Comparison of ENCODE assay signal across 30 cellular contexts in the genomic region with DNA sequence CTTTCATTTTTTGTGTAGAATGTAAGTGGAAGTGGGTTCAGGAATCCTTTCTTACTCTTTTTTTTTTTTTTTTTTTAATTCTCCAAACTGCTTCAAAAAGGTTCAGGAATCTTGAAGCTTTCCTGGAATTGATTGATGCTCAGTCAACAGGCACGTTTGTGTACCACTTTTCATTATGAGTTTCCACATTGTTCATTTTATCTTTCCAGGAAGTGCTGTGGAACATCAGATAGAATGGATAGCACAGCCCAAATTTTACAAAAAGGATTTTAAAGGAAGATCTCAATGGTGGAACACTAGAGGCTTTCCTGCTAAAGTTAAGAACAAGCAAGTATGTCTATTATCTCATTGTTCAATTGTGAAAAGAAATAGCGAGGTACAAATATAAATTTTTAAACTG. TPM values are rescaled to one million over a fixed set of nuclear protein-coding genes. Genes with fewer than 3 reads are reported as not detected.
A peak's percentile ranks its signal among the peaks of the same experiment; 100 is the strongest.
DNase-seq lines count a peak whose midpoint lies in the region; ATAC-seq, FAIRE-seq and TF ChIP-seq lines count a peak whose summit lies in the region.
"Had no signal": no experiment of that assay in that cellular context is flagged by ENCODE, and none has a peak within 500 bp of the region (broad histone marks: within the 10 kb centered on the region; RNA-seq: fewer than 3 reads in every experiment).

No MANE protein-coding gene starts in this region.

- TF ChIP-seq RAD21 in K562 (CRISPR knock-in tag; conservative IDR thresholded peaks at IDR 0.05 in 1 of 2, IDR thresholded peaks at IDR 0.05 in 1 of 2): no peak

- H3K27ac Mint-ChIP-seq in T-helper 2 cell treated with Interferon-gamma antibody and Interleukin-4, amounts not matched to agents 5 μg/mL and 100 μg/mL, for 36 hours: peak overlapping the region; percentile 2
- H3K27ac Mint-ChIP-seq in IgD-negative memory B cell (peak overlapping the region in 2 of 3 donors; percentile 19 to 99), neural crest cell (ENCODE audit: unreplicated experiment) (no peak overlapping the region)
- H3K27ac Mint-ChIP-seq: stimulated activated effector memory CD8-positive, alpha-beta T cell treated with anti-CD3 and anti-CD28 coated beads, Interleukin-12 subunit alpha, Interleukin-12 subunit beta, amount 100 ng/mL, for 72 hours had no signal

- no peaks in the 10 kb centered on the region for H3K27me3 ChIP-seq in K562 (ENCODE audit: control insufficient read depth in 2 of 2, insufficient read depth in 2 of 2, low read length in 2 of 2)
- H3K27me3 ChIP-seq: testis, uterus had no signal

- in situ Hi-C loops in K562 (cut with MboI): no loop called here

- H2AFZ ChIP-seq in K562 (ENCODE audit: low read depth, low read length): peak overlapping the region; percentile 61

- peaks cover 34% of the 10 kb centered on the region for H3K79me2 ChIP-seq in K562 (ENCODE audit: control insufficient read depth, insufficient read depth, low read length)

- ATAC-seq in K562 (no peak), HG03039 (IDR thresholded peaks at IDR 0.05; ENCODE audit: unreplicated experiment) (no peak)
- ATAC-seq: Panc1; sciatic nerve; stimulated activated effector memory CD8-positive, alpha-beta T cell treated with anti-CD3 and anti-CD28 coated beads, Interleukin-12 subunit alpha, Interleukin-12 subunit beta, amount 100 ng/mL, for 72 hours had no signal

- 0 out of 2 replicates have a peak, but pooled peaks cover 7% of the 10 kb centered on the region for H4K20me1 ChIP-seq in K562 (replicated peaks; ENCODE audit: control insufficient read depth, insufficient read depth, low read length)

- H3K36me3 ChIP-seq in K562 (ENCODE audit: control insufficient read depth, insufficient read depth, low read length): peaks cover 23% of the 10 kb centered on the region
- H3K36me3 ChIP-seq: uterus had no signal

- WGBS in K562 (ENCODE audit: insufficient coverage, low coverage, missing lambda C conversion rate): 33% methylated on average over 2 of the region's 2 CpGs

- no peaks in the 10 kb centered on the region for H3K9me1 ChIP-seq in K562 (ENCODE audit: control insufficient read depth, insufficient read depth, low read length)

- TF ChIP-seq CTCF in K562 (IDR thresholded peaks at IDR 0.05 in 2 of 3, conservative IDR thresholded peaks at IDR 0.05 in 1 of 3; ENCODE audit: insufficient read depth in 2 of 3, low read depth in 1 of 3, low read length in 3 of 3): no peak
- TF ChIP-seq CTCF in neural crest cell (conservative IDR thresholded peaks at IDR 0.05): no peak

- no peak overlapping the region for H3K4me2 ChIP-seq in K562 (ENCODE audit: insufficient read depth, low read length)

- TF ChIP-seq EP300 in K562 (IDR thresholded peaks at IDR 0.05; ENCODE audit: low read length): no peak

- no peaks in the 10 kb centered on the region for H3K9me3 ChIP-seq in K562 (replicated peaks; ENCODE audit: control insufficient read depth, insufficient read depth, low read depth, low read length)
- H3K9me3 ChIP-seq: testis, uterus had no signal

- peaks cover 22% of the 10 kb centered on the region for H3K4me1 Mint-ChIP-seq in T-helper 2 cell treated with Interferon-gamma antibody and Interleukin-4, amounts not matched to agents 5 μg/mL and 100 μg/mL, for 36 hours (ENCODE audit: low read depth)
- H3K4me1 Mint-ChIP-seq in IgD-negative memory B cell: peaks cover 11 to 19% (median 18%) of the 10 kb centered on the region in 3 donors
- H3K4me1 Mint-ChIP-seq in neural crest cell: peaks cover 26% of the 10 kb centered on the region

- peak overlapping the region in 1 of 2 experiments; percentile 72; a peak in 1 of 4 replicates for H3K9ac ChIP-seq in K562 (ENCODE audit: insufficient read depth in 1 of 2, low read depth in 2 of 2, low read length in 2 of 2)

- intact Hi-C loops in K562 (cut with micrococcal nuclease): no loop called here

- CTCF ChIA-PET in K562 (lab: Yijun Ruan, JAX; ENCODE audit: low intra/inter-chr PET ratio): interaction anchor here (0.6 kb wide), 1 partner anchor 678 kb away, joined by 8 read pairs; no protein-coding TSS in a partner anchor

- no peaks in the 10 kb centered on the region for H3K9me3 Mint-ChIP-seq in T-helper 2 cell treated with Interferon-gamma antibody and Interleukin-4, amounts not matched to agents 5 μg/mL and 100 μg/mL, for 36 hours
- H3K9me3 Mint-ChIP-seq in IgD-negative memory B cell: no peaks in the 10 kb centered on the region
- no peaks in the 10 kb centered on the region for H3K9me3 Mint-ChIP-seq in neural crest cell
- H3K9me3 Mint-ChIP-seq: CD4-positive, CD25-positive, alpha-beta regulatory T cell; stimulated activated effector memory CD8-positive, alpha-beta T cell treated with anti-CD3 and anti-CD28 coated beads, Interleukin-12 subunit alpha, Interleukin-12 subunit beta, amount 100 ng/mL, for 72 hours had no signal

- DNase-seq in T-helper 2 cell treated with Interferon-gamma antibody and Interleukin-4, amounts not matched to agents 5 μg/mL and 100 μg/mL, for 36 hours (ENCODE audit: low spot score): no peak
- DNase-seq in T-helper 2 cell: no peak
- no peak for DNase-seq in K562 (ENCODE audit: extremely low read depth in 1 of 4, low spot score in 3 of 4)
- no peak for DNase-seq in neural crest cell (ENCODE audit: low read depth, low spot score)
- DNase-seq in RCC 7860 (ENCODE audit: low spot score): no peak
- no peak for DNase-seq in SW 1271 (lab: John Stamatoyannopoulos, UW)
- DNase-seq: 8988T; activated CD4-positive, alpha-beta T cell treated with anti-CD3 and anti-CD28 coated beads for 1 hour; activated CD8-positive, alpha-beta memory T cell treated with anti-CD3 and anti-CD28 coated beads for 24 hours; activated naive CD4-positive, alpha-beta T cell treated with Interleukin-2 at 50 U/mL for 16 hours; CD4-positive, CD25-positive, alpha-beta regulatory T cell; glutamatergic neuron; NCI-H1048; NCI-H187 treated with DMSO at 0.1 percent for 48 hours; NCI-H2171 treated with DMSO at 0.1 percent for 48 hours; NCI-H524; NK-92 treated with Interleukin-12 subunit alpha and Interleukin-12 subunit beta, amount 100 ng/mL, for 24 hours; SIG-M5; stimulated activated CD4-positive, alpha-beta T cell treated with anti-CD3 and anti-CD28 coated beads, Interleukin-4, amount 100 ng/mL, for 24 hours; testis had no signal

- peaks cover 28% of the 10 kb centered on the region for H3K36me3 Mint-ChIP-seq in T-helper 2 cell treated with Interferon-gamma antibody and Interleukin-4, amounts not matched to agents 5 μg/mL and 100 μg/mL, for 36 hours (ENCODE audit: low read depth)
- H3K36me3 Mint-ChIP-seq in IgD-negative memory B cell: peaks cover 3% of the 10 kb centered on the region
- peaks cover 12% of the 10 kb centered on the region for H3K36me3 Mint-ChIP-seq in neural crest cell (ENCODE audit: low read depth)

- POLR2A ChIA-PET in K562 (lab: Yijun Ruan, JAX): interaction anchor here (0.6 to 4.3 kb wide), 3 partner anchors 9 to 312 kb away, joined by 3 to 44 read pairs (median 4); a partner anchor contains a TSS

- H3K27me3 Mint-ChIP-seq in T-helper 2 cell treated with Interferon-gamma antibody and Interleukin-4, amounts not matched to agents 5 μg/mL and 100 μg/mL, for 36 hours (ENCODE audit: low read depth): no peaks in the 10 kb centered on the region
- H3K27me3 Mint-ChIP-seq in IgD-negative memory B cell: no peaks in the 10 kb centered on the region
- H3K27me3 Mint-ChIP-seq in neural crest cell (ENCODE audit: low read depth): peaks cover 7% of the 10 kb centered on the region

- H3K4me3 Mint-ChIP-seq in T-helper 2 cell treated with Interferon-gamma antibody and Interleukin-4, amounts not matched to agents 5 μg/mL and 100 μg/mL, for 36 hours: no peak overlapping the region
- H3K4me3 Mint-ChIP-seq in IgD-negative memory B cell (peak overlapping the region in 2 of 4 donors; percentile 22 to 54), neural crest cell (peak overlapping the region; percentile 57)

- no peak for FAIRE-seq in K562 (lab: Jason Lieb, UNC)
- no peak for FAIRE-seq in RCC 7860 (lab: Jason Lieb, UNC)
- FAIRE-seq: bronchial epithelial cell, GM12891, keratinocyte had no signal

- H3K27ac ChIP-seq in K562 (ENCODE audit: extremely low read depth, low read depth, low read length): peak overlapping the region; percentile 96; the same call in 2 of the 3 replicates
- H3K27ac ChIP-seq: epithelial cell of prostate, uterus had no signal

- BruUV-seq in K562 (replicated peaks; lab: Mats Ljungman, UMichigan): no TSS peak

- peaks cover 35 to 68% of the 10 kb centered on the region in 2 experiments for H3K4me1 ChIP-seq in K562 (replicated peaks in 1 of 2; ENCODE audit: control insufficient read depth in 2 of 2, insufficient read depth in 2 of 2, low read length in 2 of 2)

- H3K4me3 ChIP-seq in K562: no peak overlapping the region
- H3K4me3 ChIP-seq: testis, uterus had no signal

- TF ChIP-seq POLR2A in K562 (conservative IDR thresholded peaks at IDR 0.05): no peak

RNA-seq across cellular contexts. Expression of a gene that starts 1.9 kb away (rescaled TPM):
- polyA plus RNA-seq in IgD-negative memory B cell: 39.3 TPM
- 18.9 and 64.5 TPM in 2 replicates for total RNA-seq in K562 (2011; cell fraction: chromatin; rRNA removed; ENCODE audit: low replicate concordance)
- total RNA-seq in K562 (2011; cell fraction: nucleolus; rRNA removed): 109 and 128 TPM in 2 replicates
- 45.6 and 53.0 TPM in 2 replicates for total RNA-seq in K562 (2011; cell fraction: nucleoplasm; rRNA removed)
- 127 and 152 TPM in 2 replicates for total RNA-seq in K562 (2014; rRNA removed)
- total RNA-seq in K562 (2014; rRNA removed; fragmentation: Illumina TruSeq; extraction: Trizol): 18.9 and 25.9 TPM in 2 replicates
- total RNA-seq in K562 (2015; rRNA removed; fragmentation: Illumina TruSeq; extraction: Trizol): 44.9 and 47.9 TPM in 2 replicates
- total RNA-seq in K562 (2021): 124 and 135 TPM in 2 replicates
- 28.2 and 31.7 TPM in 2 replicates for polyA plus RNA-seq in K562 (2011; rRNA removed)
- polyA plus RNA-seq in K562 (2011; cell fraction: cytosol; rRNA removed): 38.6 and 141 TPM in 2 replicates
- polyA plus RNA-seq in K562 (2011; cell fraction: nucleus; rRNA removed): 136 and 297 TPM in 2 replicates
- 70.7 and 78.6 TPM in 2 replicates for polyA plus RNA-seq in K562 (2012)
- 19.4 and 33.7 TPM in 2 replicates for polyA plus RNA-seq in K562 (2014; fragmentation: Illumina TruSeq; extraction: Trizol)
- polyA plus RNA-seq in K562 (2014; fragmentation: Nextera tagmentation; extraction: Ambion mirVana): 1 to 10 TPM; 2.9 to 5.9 TPM
- polyA plus RNA-seq in K562 (2014; rRNA removed): 153 and 185 TPM in 2 replicates
- 2.2 and 5.8 TPM in 2 replicates for polyA minus RNA-seq in K562 (2011; rRNA and poly(A)+ RNA removed)
- 13.8 and 18.6 TPM in 2 replicates for polyA minus RNA-seq in K562 (2011; cell fraction: cytosol; rRNA and poly(A)+ RNA removed)
- polyA minus RNA-seq in K562 (2011; cell fraction: nucleus; rRNA and poly(A)+ RNA removed): 16.7 and 26.0 TPM in 2 replicates
- 39.5 and 42.1 TPM in 2 replicates for total RNA-seq in neural crest cell

RNA-seq across cellular contexts. Expression of a gene that starts 8.5 kb away (rescaled TPM):
- 19.8 TPM for polyA plus RNA-seq in IgD-negative memory B cell
- 33.3 and 101 TPM in 2 replicates for total RNA-seq in K562 (2011; cell fraction: chromatin; rRNA removed; ENCODE audit: low replicate concordance)
- 57.9 and 76.5 TPM in 2 replicates for total RNA-seq in K562 (2011; cell fraction: nucleolus; rRNA removed)
- 40.2 and 43.9 TPM in 2 replicates for total RNA-seq in K562 (2011; cell fraction: nucleoplasm; rRNA removed)
- 50.6 and 65.4 TPM in 2 replicates for total RNA-seq in K562 (2014; rRNA removed)
- 24.9 and 29.5 TPM in 2 replicates for total RNA-seq in K562 (2014; rRNA removed; fragmentation: Illumina TruSeq; extraction: Trizol)
- 60.3 and 60.4 TPM in 2 replicates for total RNA-seq in K562 (2015; rRNA removed; fragmentation: Illumina TruSeq; extraction: Trizol)
- 72.8 and 76.3 TPM in 2 replicates for total RNA-seq in K562 (2021)
- 16.1 and 16.7 TPM in 2 replicates for polyA plus RNA-seq in K562 (2011; rRNA removed)
- polyA plus RNA-seq in K562 (2011; cell fraction: cytosol; rRNA removed): 13.0 and 28.0 TPM in 2 replicates
- polyA plus RNA-seq in K562 (2011; cell fraction: nucleus; rRNA removed): 23.6 and 47.0 TPM in 2 replicates
- 54.7 and 58.7 TPM in 2 replicates for polyA plus RNA-seq in K562 (2012)
- 66.5 and 77.3 TPM in 2 replicates for polyA plus RNA-seq in K562 (2014; fragmentation: Illumina TruSeq; extraction: Trizol)
- polyA plus RNA-seq in K562 (2014; fragmentation: Nextera tagmentation; extraction: Ambion mirVana): 10 to 100 TPM; 10.9 to 13.7 TPM
- polyA plus RNA-seq in K562 (2014; rRNA removed): 42.7 and 44.1 TPM in 2 replicates
- 20.0 and 29.4 TPM in 2 replicates for polyA minus RNA-seq in K562 (2011; rRNA and poly(A)+ RNA removed)
- polyA minus RNA-seq in K562 (2011; cell fraction: cytosol; rRNA and poly(A)+ RNA removed): 18.7 and 24.0 TPM in 2 replicates
- 27.9 and 29.5 TPM in 2 replicates for polyA minus RNA-seq in K562 (2011; cell fraction: nucleus; rRNA and poly(A)+ RNA removed)
- total RNA-seq in neural crest cell: 46.9 and 49.8 TPM in 2 replicates

RNA-seq across cellular contexts. Expression of a gene that starts 9.7 kb away (rescaled TPM):
- polyA plus RNA-seq in IgD-negative memory B cell (12.1 TPM), K562 (2011; rRNA removed) (1.5 and 1.7 TPM in 2 replicates), K562 (2014; fragmentation: Illumina TruSeq; extraction: Trizol) (0.79 and 1.4 TPM in 2 replicates), K562 (2014; fragmentation: Nextera tagmentation; extraction: Ambion mirVana) (under 1 TPM; 0.18 to 0.41 TPM), K562 (2014; rRNA removed) (0.61 and 1.6 TPM in 2 replicates)
- 2.4 and 3.7 TPM in 2 replicates for total RNA-seq in K562 (2011; cell fraction: chromatin; rRNA removed; ENCODE audit: low replicate concordance)
- total RNA-seq in K562 (2011; cell fraction: nucleolus; rRNA removed): 2.0 and 2.6 TPM in 2 replicates
- 1.8 and 3.5 TPM in 2 replicates for total RNA-seq in K562 (2011; cell fraction: nucleoplasm; rRNA removed)
- total RNA-seq in K562 (2014; rRNA removed) (1.3 and 1.7 TPM in 2 replicates), K562 (2014; rRNA removed; fragmentation: Illumina TruSeq; extraction: Trizol) (0.84 and 1.8 TPM in 2 replicates), K562 (2015; rRNA removed; fragmentation: Illumina TruSeq; extraction: Trizol) (1.2 and 1.7 TPM in 2 replicates), K562 (2021) (0.86 and 0.94 TPM in 2 replicates), neural crest cell (1.8 and 2.0 TPM in 2 replicates)
- 0.67 and 0.81 TPM in 2 replicates for polyA plus RNA-seq in K562 (2011; cell fraction: cytosol; rRNA removed)
- 3.7 and 4.2 TPM in 2 replicates for polyA plus RNA-seq in K562 (2011; cell fraction: nucleus; rRNA removed)
- polyA plus RNA-seq in K562 (2012): 2.2 and 3.0 TPM in 2 replicates
- polyA minus RNA-seq in K562 (2011; rRNA and poly(A)+ RNA removed): 0.84 and 0.91 TPM in 2 replicates
- 0.86 and 1.5 TPM in 2 replicates for polyA minus RNA-seq in K562 (2011; cell fraction: cytosol; rRNA and poly(A)+ RNA removed)
- polyA minus RNA-seq in K562 (2011; cell fraction: nucleus; rRNA and poly(A)+ RNA removed): 1.2 and 1.6 TPM in 2 replicates

RNA-seq across cellular contexts. Expression of a gene that starts 25.9 kb away (rescaled TPM):
- polyA plus RNA-seq in IgD-negative memory B cell: 0.78 TPM
- 3.4 and 9.9 TPM in 2 replicates for total RNA-seq in K562 (2011; cell fraction: chromatin; rRNA removed; ENCODE audit: low replicate concordance)
- 1.8 and 4.7 TPM in 2 replicates for total RNA-seq in K562 (2011; cell fraction: nucleolus; rRNA removed)
- total RNA-seq in K562 (2011; cell fraction: nucleoplasm; rRNA removed): 2.4 and 3.8 TPM in 2 replicates
- 0.14 and 0.29 TPM in 2 replicates for total RNA-seq in K562 (2014; rRNA removed)
- total RNA-seq in K562 (2014; rRNA removed; fragmentation: Illumina TruSeq; extraction: Trizol): not detected in 2 replicates
- total RNA-seq in K562 (2015; rRNA removed; fragmentation: Illumina TruSeq; extraction: Trizol): 0.29 and 0.41 TPM in 2 replicates
- total RNA-seq in K562 (2021): 0.55 and 1.2 TPM in 2 replicates
- polyA plus RNA-seq in K562 (2011; rRNA removed): 0.18 and 0.20 TPM in 2 replicates
- polyA plus RNA-seq in K562 (2011; cell fraction: cytosol; rRNA removed): 0.40 and 0.56 TPM in 2 replicates
- 1.0 and 2.9 TPM in 2 replicates for polyA plus RNA-seq in K562 (2011; cell fraction: nucleus; rRNA removed)
- 0.47 and 2.1 TPM in 2 replicates for polyA plus RNA-seq in K562 (2012)
- 0.13 and 0.24 TPM in 2 replicates for polyA plus RNA-seq in K562 (2014; fragmentation: Illumina TruSeq; extraction: Trizol)
- polyA plus RNA-seq in K562 (2014; fragmentation: Nextera tagmentation; extraction: Ambion mirVana): under 1 TPM; 0.07 to 0.11 TPM
- 0.12 and 0.15 TPM in 2 replicates for polyA plus RNA-seq in K562 (2014; rRNA removed)
- not detected in 2 replicates for polyA minus RNA-seq in K562 (2011; rRNA and poly(A)+ RNA removed)
- not detected in 2 replicates for polyA minus RNA-seq in K562 (2011; cell fraction: cytosol; rRNA and poly(A)+ RNA removed)
- polyA minus RNA-seq in K562 (2011; cell fraction: nucleus; rRNA and poly(A)+ RNA removed): not detected in 2 replicates
- total RNA-seq in neural crest cell: 1.0 and 1.4 TPM in 2 replicates

RNA-seq across cellular contexts. Expression of a gene that starts 40.8 kb away (rescaled TPM):
- 25.6 TPM for polyA plus RNA-seq in IgD-negative memory B cell
- total RNA-seq in K562 (2011; cell fraction: chromatin; rRNA removed; ENCODE audit: low replicate concordance): 30.5 and 88.7 TPM in 2 replicates
- total RNA-seq in K562 (2011; cell fraction: nucleolus; rRNA removed): 56.8 and 60.5 TPM in 2 replicates
- total RNA-seq in K562 (2011; cell fraction: nucleoplasm; rRNA removed): 38.6 and 57.1 TPM in 2 replicates
- total RNA-seq in K562 (2014; rRNA removed): 77.6 and 102 TPM in 2 replicates
- total RNA-seq in K562 (2014; rRNA removed; fragmentation: Illumina TruSeq; extraction: Trizol): 10.1 and 13.1 TPM in 2 replicates
- 31.3 and 33.9 TPM in 2 replicates for total RNA-seq in K562 (2015; rRNA removed; fragmentation: Illumina TruSeq; extraction: Trizol)
- total RNA-seq in K562 (2021): 102 and 107 TPM in 2 replicates
- polyA plus RNA-seq in K562 (2011; rRNA removed): 14.2 and 18.8 TPM in 2 replicates
- polyA plus RNA-seq in K562 (2011; cell fraction: cytosol; rRNA removed): 13.0 and 47.0 TPM in 2 replicates
- 22.1 and 53.6 TPM in 2 replicates for polyA plus RNA-seq in K562 (2011; cell fraction: nucleus; rRNA removed)
- polyA plus RNA-seq in K562 (2012): 64.9 and 107 TPM in 2 replicates
- 28.7 and 51.7 TPM in 2 replicates for polyA plus RNA-seq in K562 (2014; fragmentation: Illumina TruSeq; extraction: Trizol)
- polyA plus RNA-seq in K562 (2014; fragmentation: Nextera tagmentation; extraction: Ambion mirVana): under 1 TPM; 0.37 to 0.92 TPM
- polyA plus RNA-seq in K562 (2014; rRNA removed): 57.9 and 61.0 TPM in 2 replicates
- polyA minus RNA-seq in K562 (2011; rRNA and poly(A)+ RNA removed): 5.5 and 9.6 TPM in 2 replicates
- polyA minus RNA-seq in K562 (2011; cell fraction: cytosol; rRNA and poly(A)+ RNA removed): 24.5 and 26.5 TPM in 2 replicates
- polyA minus RNA-seq in K562 (2011; cell fraction: nucleus; rRNA and poly(A)+ RNA removed): 10.0 and 13.5 TPM in 2 replicates
- 28.8 and 32.8 TPM in 2 replicates for total RNA-seq in neural crest cell
